In the genomic region with DNA sequence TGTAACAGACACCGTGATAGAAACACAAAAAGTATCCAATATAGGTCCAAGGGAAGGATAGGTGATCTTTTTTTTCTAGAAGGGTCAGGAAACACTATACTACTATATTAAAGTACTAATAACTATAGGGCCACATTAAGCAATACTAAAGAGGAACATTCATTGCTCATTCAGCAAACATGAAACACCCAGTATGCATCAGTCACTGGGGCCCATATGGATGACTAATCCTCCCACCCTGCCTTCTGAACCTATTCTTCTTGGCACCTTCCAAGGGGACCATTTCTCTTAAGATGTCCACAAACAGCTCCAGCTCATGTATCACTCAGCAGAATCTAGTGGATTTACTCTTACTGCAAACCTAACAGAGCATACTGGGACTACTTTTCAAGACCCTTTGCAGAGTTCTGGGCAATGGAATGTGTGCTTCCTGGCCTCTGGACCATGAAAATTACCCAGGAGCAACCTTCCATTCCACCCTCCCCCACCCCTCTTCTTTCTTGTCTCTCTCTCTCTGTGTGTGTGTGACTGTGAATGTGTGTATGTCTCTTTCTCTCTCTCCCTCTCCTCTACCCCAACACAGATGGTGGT, we compare ENCODE assay signal across 9 cellular contexts.
DNase-seq lines count a peak whose midpoint lies in the region; ATAC-seq, FAIRE-seq and TF ChIP-seq lines count a peak whose summit lies in the region.
"Had no signal": no experiment of that assay in that cellular context is flagged by ENCODE, and none has a peak within 500 bp of the region (broad histone marks: within the 10 kb centered on the region; RNA-seq: fewer than 3 reads in every experiment).

No MANE protein-coding gene starts in this region.

- POLR2A ChIA-PET in HEK293 (lab: Yijun Ruan, JAX): no interaction called here
- POLR2A ChIA-PET in HepG2 (lab: Yijun Ruan, JAX): no interaction called here

- no peak for TF ChIP-seq RAD21 in HepG2 (CRISPR knock-in tag; IDR thresholded peaks at IDR 0.05)

- no peaks in the 10 kb centered on the region for H3K27me3 Mint-ChIP-seq in astrocyte (ENCODE audit: low read depth, unreplicated experiment)

- H3K9ac ChIP-seq in astrocyte (ENCODE audit: low read length) (no peak overlapping the region), HepG2 (ENCODE audit: insufficient read depth, low read depth, low read length) (no peak overlapping the region)

- no peaks in the 10 kb centered on the region for H3K36me3 Mint-ChIP-seq in astrocyte (ENCODE audit: low read depth, unreplicated experiment)

- peaks cover 19% of the 10 kb centered on the region for H3K4me1 Mint-ChIP-seq in astrocyte (ENCODE audit: low read depth, unreplicated experiment)

- H3K4me3 Mint-ChIP-seq in astrocyte (ENCODE audit: unreplicated experiment): no peak overlapping the region

- TF ChIP-seq EP300 in HepG2 (IDR thresholded peaks at IDR 0.05; ENCODE audit: low read depth in 2 of 2, low read length in 2 of 2) (no peak; a peak in 1 of 4 replicates), HepG2 (CRISPR knock-in tag; IDR thresholded peaks at IDR 0.05; ENCODE audit: borderline replicate concordance) (no peak)

- TF ChIP-seq CTCF in HEK293 (tag by site-specific recombination; IDR thresholded peaks at IDR 0.05) (no peak), astrocyte (IDR thresholded peaks at IDR 0.05; ENCODE audit: insufficient read depth, low read depth, low read length) (no peak), HepG2 (CRISPR knock-in tag; IDR thresholded peaks at IDR 0.05) (no peak)

- FAIRE-seq in astrocyte (lab: Jason Lieb, UNC): no peak
- no peak for FAIRE-seq in HepG2 (lab: Jason Lieb, UNC)

- H3K79me2 ChIP-seq in astrocyte (ENCODE audit: insufficient read depth, low read length) (no peaks in the 10 kb centered on the region), HepG2 (ENCODE audit: insufficient read depth, low read length) (no peaks in the 10 kb centered on the region)

- 91% methylated on average over 1 of the region's 1 CpG for WGBS in HepG2 (ENCODE audit: low lambda C conversion rate)

- ATAC-seq in HepG2: no peak

- H3K9me3 ChIP-seq in HEK293 (ENCODE audit: control insufficient read depth, insufficient read depth, low read depth, low read length) (no peaks in the 10 kb centered on the region), astrocyte (ENCODE audit: insufficient read depth, low read depth, low read length) (no peaks in the 10 kb centered on the region), HepG2 (ENCODE audit: low read length) (no peaks in the 10 kb centered on the region)

- no peak overlapping the region for H3K27ac ChIP-seq in HEK293 (ENCODE audit: extremely low read depth, low read depth, low read length)
- H3K27ac ChIP-seq in astrocyte (ENCODE audit: low read depth, low read length): no peak overlapping the region
- no peak overlapping the region for H3K27ac ChIP-seq in HepG2 (ENCODE audit: extremely low read length, insufficient read depth, low read length)

- TF ChIP-seq POLR2A in HepG2 (IDR thresholded peaks at IDR 0.05; ENCODE audit: insufficient read depth in 1 of 2, low read depth in 2 of 2, low read length in 2 of 2): no peak

- no peaks in the 10 kb centered on the region for H3K27me3 ChIP-seq in astrocyte (ENCODE audit: insufficient read depth, low read length)
- no peaks in the 10 kb centered on the region; a peak in 1 of 5 replicates for H3K27me3 ChIP-seq in HepG2 (ENCODE audit: control insufficient read depth in 1 of 2, insufficient read depth in 2 of 2, low read length in 2 of 2)

- H2AFZ ChIP-seq in astrocyte (ENCODE audit: low read depth, low read length): no peak overlapping the region
- H2AFZ ChIP-seq in HepG2 (ENCODE audit: low read length): no peak overlapping the region

- intact Hi-C loops in HepG2 (cut with micrococcal nuclease; ENCODE audit: unreplicated experiment): no loop called here

- no peaks in the 10 kb centered on the region for H3K36me3 ChIP-seq in HEK293 (ENCODE audit: control insufficient read depth in 2 of 2, insufficient read depth in 1 of 2, low read length in 2 of 2)
- no peaks in the 10 kb centered on the region for H3K36me3 ChIP-seq in astrocyte (ENCODE audit: insufficient read depth, low read length)
- H3K36me3 ChIP-seq in HepG2 (replicated peaks in 1 of 2; ENCODE audit: control insufficient read depth in 1 of 2, insufficient read depth in 2 of 2, low read length in 2 of 2): no peaks in the 10 kb centered on the region

- in situ Hi-C loops in HepG2 (cut with HindIII; ENCODE audit: extremely low pct_ligation_motif_present, low pct_unique_long_range_greater_than_20kb): no loop called here

- H3K9me3 Mint-ChIP-seq in astrocyte (ENCODE audit: unreplicated experiment): no peaks in the 10 kb centered on the region

- H3K4me2 ChIP-seq in astrocyte (ENCODE audit: low read length): no peak overlapping the region
- H3K4me2 ChIP-seq in HepG2 (ENCODE audit: low read depth, low read length): no peak overlapping the region

- H4K20me1 ChIP-seq in astrocyte (ENCODE audit: insufficient read depth, low read length) (no peaks in the 10 kb centered on the region), HepG2 (ENCODE audit: insufficient read depth, low read length) (no peaks in the 10 kb centered on the region)

- DNase-seq in AG20443 (ENCODE audit: low spot score) (peak; percentile 16), astrocyte (ENCODE audit: low read depth) (peak; percentile 90), HepG2 (ENCODE audit: low spot score) (no peak), DMS 273 (lab: John Stamatoyannopoulos, UW; ENCODE audit: unreplicated experiment) (no peak), occipital lobe (lab: John Stamatoyannopoulos, UW) (no peak), NCI-H1105 treated with DMSO at 0.1 percent for 48 hours (lab: John Stamatoyannopoulos, UW) (no peak), anterior cingulate cortex (lab: John Stamatoyannopoulos, UW) (no peak)
- DNase-seq: activated CD8-positive, alpha-beta memory T cell treated with anti-CD3 and anti-CD28 coated beads for 24 hours had no signal

- BruUV-seq in HepG2 (replicated peaks; lab: Mats Ljungman, UMichigan): no TSS peak

- H3K27ac Mint-ChIP-seq in astrocyte (ENCODE audit: unreplicated experiment): no peak overlapping the region

- H3K4me3 ChIP-seq in HEK293 (ENCODE audit: low read depth, low read length) (no peak overlapping the region), astrocyte (ENCODE audit: insufficient read depth, low read depth, low read length) (no peak overlapping the region), HepG2 (replicated peaks in 1 of 3; ENCODE audit: insufficient read depth in 1 of 3, low read depth in 2 of 3, low read length in 3 of 3) (no peak overlapping the region)

- CTCF ChIA-PET in HEK293 (lab: Yijun Ruan, JAX) (no interaction called here), HepG2 (lab: Yijun Ruan, JAX; ENCODE audit: low intra/inter-chr PET ratio, low total read pairs) (no interaction called here)

- H3K4me1 ChIP-seq in HEK293 (ENCODE audit: control insufficient read depth, insufficient read depth, low read length): peaks cover 7% of the 10 kb centered on the region; the same call in 1 of the 2 replicates
- H3K4me1 ChIP-seq in astrocyte (ENCODE audit: insufficient read depth, low read length): peaks cover 12% of the 10 kb centered on the region
- peaks cover 65% of the 10 kb centered on the region for H3K4me1 ChIP-seq in HepG2 (ENCODE audit: insufficient read depth, low read length)

TF ChIP-seq in HEK293, 187 proteins besides CTCF, POLR2A, EP300 and RAD21 (continues in another document):
- no peak for TF ChIP-seq ZNF426 (tag by site-specific recombination; IDR thresholded peaks at IDR 0.05)

TF ChIP-seq in HepG2, 621 proteins besides CTCF, POLR2A, EP300 and RAD21 (continues in another document):
- peak; percentile 30; the same call in 1 of the 2 replicates for TF ChIP-seq CEBPB (IDR thresholded peaks at IDR 0.05; ENCODE audit: borderline replicate concordance, low read depth, low read length)
- TF ChIP-seq ZNF569 (CRISPR knock-in tag; IDR thresholded peaks at IDR 0.05; ENCODE audit: borderline replicate concordance): no peak
- peak; percentile 61; the same call in 1 of the 2 replicates for TF ChIP-seq FOSL2 (CRISPR knock-in tag; IDR thresholded peaks at IDR 0.05)
- TF ChIP-seq, protein P1, sequence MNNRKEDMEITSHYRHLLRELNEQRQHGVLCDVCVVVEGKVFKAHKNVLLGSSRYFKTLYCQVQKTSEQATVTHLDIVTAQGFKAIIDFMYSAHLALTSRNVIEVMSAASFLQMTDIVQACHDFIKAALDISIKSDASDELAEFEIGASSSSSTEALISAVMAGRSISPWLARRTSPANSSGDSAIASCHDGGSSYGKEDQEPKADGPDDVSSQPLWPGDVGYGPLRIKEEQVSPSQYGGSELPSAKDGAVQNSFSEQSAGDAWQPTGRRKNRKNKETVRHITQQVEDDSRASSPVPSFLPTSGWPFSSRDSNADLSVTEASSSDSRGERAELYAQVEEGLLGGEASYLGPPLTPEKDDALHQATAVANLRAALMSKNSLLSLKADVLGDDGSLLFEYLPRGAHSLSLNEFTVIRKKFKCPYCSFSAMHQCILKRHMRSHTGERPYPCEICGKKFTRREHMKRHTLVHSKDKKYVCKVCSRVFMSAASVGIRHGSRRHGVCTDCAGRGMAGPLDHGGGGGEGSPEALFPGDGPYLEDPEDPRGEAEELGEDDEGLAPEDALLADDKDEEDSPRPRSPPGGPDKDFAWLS (CRISPR knock-in tag; IDR thresholded peaks at IDR 0.05; ENCODE audit: borderline replicate concordance): no peak
- 0 out of 2 replicates have a peak, but pooled peaks have one; percentile 14 for TF ChIP-seq EHMT2 (IDR thresholded peaks at IDR 0.05; ENCODE audit: borderline replicate concordance, low read depth, low read length)
- TF ChIP-seq MBD4 (IDR thresholded peaks at IDR 0.05; ENCODE audit: borderline replicate concordance, low read length): no peak
- TF ChIP-seq SMARCE1 (IDR thresholded peaks at IDR 0.05; ENCODE audit: borderline replicate concordance): no peak
- no peak for TF ChIP-seq HMG20A (CRISPR knock-in tag; IDR thresholded peaks at IDR 0.05; ENCODE audit: borderline replicate concordance)
- TF ChIP-seq, protein P2, sequence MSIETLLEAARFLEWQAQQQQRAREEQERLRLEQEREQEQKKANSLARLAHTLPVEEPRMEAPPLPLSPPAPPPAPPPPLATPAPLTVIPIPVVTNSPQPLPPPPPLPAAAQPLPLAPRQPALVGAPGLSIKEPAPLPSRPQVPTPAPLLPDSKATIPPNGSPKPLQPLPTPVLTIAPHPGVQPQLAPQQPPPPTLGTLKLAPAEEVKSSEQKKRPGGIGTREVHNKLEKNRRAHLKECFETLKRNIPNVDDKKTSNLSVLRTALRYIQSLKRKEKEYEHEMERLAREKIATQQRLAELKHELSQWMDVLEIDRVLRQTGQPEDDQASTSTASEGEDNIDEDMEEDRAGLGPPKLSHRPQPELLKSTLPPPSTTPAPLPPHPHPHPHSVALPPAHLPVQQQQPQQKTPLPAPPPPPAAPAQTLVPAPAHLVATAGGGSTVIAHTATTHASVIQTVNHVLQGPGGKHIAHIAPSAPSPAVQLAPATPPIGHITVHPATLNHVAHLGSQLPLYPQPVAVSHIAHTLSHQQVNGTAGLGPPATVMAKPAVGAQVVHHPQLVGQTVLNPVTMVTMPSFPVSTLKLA (IDR thresholded peaks at IDR 0.05): no peak
- TF ChIP-seq SAFB2 (CRISPR knock-in tag; IDR thresholded peaks at IDR 0.05; ENCODE audit: borderline replicate concordance, low read depth): no peak
- TF ChIP-seq MTA3 (CRISPR knock-in tag; IDR thresholded peaks at IDR 0.05): no peak
- no peak for TF ChIP-seq POLR2G (IDR thresholded peaks at IDR 0.05; ENCODE audit: low read depth, low read length)

Comparison
In these comparisons a context has a peak if more than half of its experiments do, and no peak if none do; other contexts are left out.
1. DNase-seq: peak in AG20443 (single experiment) and astrocyte (single experiment); none in HepG2 (single experiment), DMS 273 (single experiment), occipital lobe (single experiment), NCI-H1105 treated with DMSO at 0.1 percent for 48 hours (single experiment) and anterior cingulate cortex (0 of 58).